29 cellular contexts compared by ENCODE assay signal in genomic region chrX:24444645-24445044, GRCh38.
"Had no signal": no experiment of that assay in that cellular context is flagged by ENCODE, and none has a peak within 500 bp of the region (broad histone marks: within the 10 kb centered on the region; RNA-seq: fewer than 3 reads in every experiment).

No MANE protein-coding gene starts in this region.

- FAIRE-seq: bronchial epithelial cell, frontal cortex had no signal

- H3K9me3 ChIP-seq: adrenal gland had no signal

- H3K4me1 ChIP-seq: adrenal gland had no signal

- H3K27me3 ChIP-seq: brain microvascular endothelial cell had no signal

- H3K27ac ChIP-seq: adrenal gland, brain microvascular endothelial cell had no signal

- ATAC-seq: activated CD4-positive, alpha-beta T cell treated with anti-CD3 and anti-CD28 coated beads for 36 hours; activated CD8-positive, alpha-beta memory T cell treated with anti-CD3 and anti-CD28 coated beads, Interleukin-2, amount 10 ng/mL, durations not matched to agents 7 days and 5 days; activated CD8-positive, alpha-beta T cell treated with anti-CD3 and anti-CD28 coated beads, Interleukin-2, amount 10 ng/mL, durations not matched to agents 7 days and 5 days; activated naive CD8-positive, alpha-beta T cell treated with anti-CD3 and anti-CD28 coated beads, Interleukin-2, amount 50 U/mL, for 24 hours; esophagus mucosa; T-helper 17 cell had no signal

- H3K36me3 ChIP-seq: adrenal gland, brain microvascular endothelial cell had no signal

- H3K4me3 ChIP-seq: adrenal gland, coronary artery, dorsolateral prefrontal cortex had no signal

- DNase-seq: activated CD4-positive, alpha-beta memory T cell treated with anti-CD3 and anti-CD28 coated beads for 36 hours; activated CD4-positive, alpha-beta T cell treated with anti-CD3 and anti-CD28 coated beads for 36 hours; activated CD4-positive, alpha-beta T cell treated with anti-CD3 and anti-CD28 coated beads, Interleukin-2, amount 10 ng/mL, durations not matched to agents 24 days and 14 days; activated CD4-positive, CD25-positive, alpha-beta regulatory T cell; activated CD4-positive, CD25-positive, alpha-beta regulatory T cell treated with anti-CD3 and anti-CD28 coated beads, Interleukin-2, amount 50 U/mL, for 72 hours; activated CD8-positive, alpha-beta memory T cell treated with anti-CD3 and anti-CD28 coated beads, Interleukin-2, amount 10 ng/mL, durations not matched to agents 7 days and 5 days; activated CD8-positive, alpha-beta memory T cell treated with anti-CD3 and anti-CD28 coated beads, Interleukin-2, amount 50 U/mL, for 4 hours; activated CD8-positive, alpha-beta T cell treated with anti-CD3 and anti-CD28 coated beads, Interleukin-2, amount 10 ng/mL, durations not matched to agents 7 days and 5 days; activated effector memory CD4-positive, alpha-beta T cell treated with anti-CD3 and anti-CD28 coated beads, Interleukin-2, amount 50 U/mL, for 16 hours; activated naive CD4-positive, alpha-beta T cell treated with anti-CD3 and anti-CD28 coated beads for 36 hours; activated naive CD8-positive, alpha-beta T cell treated with anti-CD3 and anti-CD28 coated beads for 36 hours; activated naive CD8-positive, alpha-beta T cell treated with anti-CD3 and anti-CD28 coated beads, Interleukin-2, amount 50 U/mL, for 24 hours; activated T-cell treated with anti-CD3 and anti-CD28 coated beads, Interleukin-2, amount 50 U/mL, for 1 hour; activated T-cell treated with anti-CD3 and anti-CD28 coated beads, Interleukin-2, amount 50 U/mL, for 48 hours; adrenal gland; amygdala; brain microvascular endothelial cell; dorsolateral prefrontal cortex; effector memory CD4-positive, alpha-beta T cell; endodermal cell; foreskin fibroblast; glutamatergic neuron; T-helper 1 cell; T-helper 17 cell; T1000 had no signal
